ENCODE assay signal across 1 cellular context in the genomic region with DNA sequence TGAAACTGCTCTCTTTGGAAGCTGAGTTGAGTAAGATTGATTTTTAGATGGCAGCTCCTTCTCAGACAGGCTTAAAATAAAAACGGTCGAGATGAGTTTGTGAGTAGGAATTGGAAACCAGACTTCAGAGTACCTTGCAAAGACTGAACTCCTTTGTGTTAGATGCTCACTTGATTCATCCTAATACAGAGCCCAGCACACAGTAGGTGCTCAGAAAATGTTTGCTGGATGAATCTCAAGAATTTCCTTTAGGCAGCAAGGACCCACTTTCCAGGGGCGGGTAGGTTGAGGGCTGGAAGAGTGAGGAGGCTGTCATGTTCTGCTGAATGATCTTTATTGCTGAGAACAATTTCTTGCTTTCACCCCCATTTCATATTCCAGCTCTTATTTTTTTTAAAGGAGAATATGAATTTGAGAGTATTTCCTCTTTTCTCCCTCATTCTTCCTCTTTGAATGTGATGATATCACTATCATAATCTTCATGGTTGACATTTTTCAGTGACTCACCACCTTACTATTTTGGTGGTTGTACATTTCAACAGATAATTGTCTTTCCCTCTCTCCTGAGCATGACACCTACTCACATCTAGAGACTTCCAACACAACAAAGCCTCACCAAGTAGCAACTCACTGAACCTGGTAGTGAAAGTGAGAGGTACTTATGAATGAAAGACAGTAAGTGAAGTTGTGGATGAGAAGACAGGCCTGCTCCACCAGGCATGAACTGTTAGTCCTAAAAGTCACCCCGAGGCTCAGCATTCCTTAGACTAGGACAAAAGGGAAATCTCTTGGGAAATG.
A peak's percentile ranks its signal among the peaks of the same experiment; 100 is the strongest.
TF ChIP-seq lines count a peak whose summit lies in the region.

No MANE protein-coding gene starts in this region.

TF ChIP-seq in K562, 482 proteins besides CTCF, POLR2A, EP300 and RAD21 (continued from another document):
- TF ChIP-seq, protein P1, sequence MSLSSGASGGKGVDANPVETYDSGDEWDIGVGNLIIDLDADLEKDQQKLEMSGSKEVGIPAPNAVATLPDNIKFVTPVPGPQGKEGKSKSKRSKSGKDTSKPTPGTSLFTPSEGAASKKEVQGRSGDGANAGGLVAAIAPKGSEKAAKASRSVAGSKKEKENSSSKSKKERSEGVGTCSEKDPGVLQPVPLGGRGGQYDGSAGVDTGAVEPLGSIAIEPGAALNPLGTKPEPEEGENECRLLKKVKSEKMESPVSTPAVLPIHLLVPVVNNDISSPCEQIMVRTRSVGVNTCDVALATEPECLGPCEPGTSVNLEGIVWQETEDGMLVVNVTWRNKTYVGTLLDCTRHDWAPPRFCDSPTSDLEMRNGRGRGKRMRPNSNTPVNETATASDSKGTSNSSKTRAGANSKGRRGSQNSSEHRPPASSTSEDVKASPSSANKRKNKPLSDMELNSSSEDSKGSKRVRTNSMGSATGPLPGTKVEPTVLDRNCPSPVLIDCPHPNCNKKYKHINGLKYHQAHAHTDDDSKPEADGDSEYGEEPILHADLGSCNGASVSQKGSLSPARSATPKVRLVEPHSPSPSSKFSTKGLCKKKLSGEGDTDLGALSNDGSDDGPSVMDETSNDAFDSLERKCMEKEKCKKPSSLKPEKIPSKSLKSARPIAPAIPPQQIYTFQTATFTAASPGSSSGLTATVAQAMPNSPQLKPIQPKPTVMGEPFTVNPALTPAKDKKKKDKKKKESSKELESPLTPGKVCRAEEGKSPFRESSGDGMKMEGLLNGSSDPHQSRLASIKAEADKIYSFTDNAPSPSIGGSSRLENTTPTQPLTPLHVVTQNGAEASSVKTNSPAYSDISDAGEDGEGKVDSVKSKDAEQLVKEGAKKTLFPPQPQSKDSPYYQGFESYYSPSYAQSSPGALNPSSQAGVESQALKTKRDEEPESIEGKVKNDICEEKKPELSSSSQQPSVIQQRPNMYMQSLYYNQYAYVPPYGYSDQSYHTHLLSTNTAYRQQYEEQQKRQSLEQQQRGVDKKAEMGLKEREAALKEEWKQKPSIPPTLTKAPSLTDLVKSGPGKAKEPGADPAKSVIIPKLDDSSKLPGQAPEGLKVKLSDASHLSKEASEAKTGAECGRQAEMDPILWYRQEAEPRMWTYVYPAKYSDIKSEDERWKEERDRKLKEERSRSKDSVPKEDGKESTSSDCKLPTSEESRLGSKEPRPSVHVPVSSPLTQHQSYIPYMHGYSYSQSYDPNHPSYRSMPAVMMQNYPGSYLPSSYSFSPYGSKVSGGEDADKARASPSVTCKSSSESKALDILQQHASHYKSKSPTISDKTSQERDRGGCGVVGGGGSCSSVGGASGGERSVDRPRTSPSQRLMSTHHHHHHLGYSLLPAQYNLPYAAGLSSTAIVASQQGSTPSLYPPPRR (CRISPR knock-in tag; IDR thresholded peaks at IDR 0.05; ENCODE audit: borderline replicate concordance): no peak
- TF ChIP-seq HDAC3 (IDR thresholded peaks at IDR 0.05; ENCODE audit: borderline replicate concordance, partially characterized antibody): peak; percentile 28
- no peak for TF ChIP-seq ZNF354B (CRISPR knock-in tag; IDR thresholded peaks at IDR 0.05)
- TF ChIP-seq, protein P2, sequence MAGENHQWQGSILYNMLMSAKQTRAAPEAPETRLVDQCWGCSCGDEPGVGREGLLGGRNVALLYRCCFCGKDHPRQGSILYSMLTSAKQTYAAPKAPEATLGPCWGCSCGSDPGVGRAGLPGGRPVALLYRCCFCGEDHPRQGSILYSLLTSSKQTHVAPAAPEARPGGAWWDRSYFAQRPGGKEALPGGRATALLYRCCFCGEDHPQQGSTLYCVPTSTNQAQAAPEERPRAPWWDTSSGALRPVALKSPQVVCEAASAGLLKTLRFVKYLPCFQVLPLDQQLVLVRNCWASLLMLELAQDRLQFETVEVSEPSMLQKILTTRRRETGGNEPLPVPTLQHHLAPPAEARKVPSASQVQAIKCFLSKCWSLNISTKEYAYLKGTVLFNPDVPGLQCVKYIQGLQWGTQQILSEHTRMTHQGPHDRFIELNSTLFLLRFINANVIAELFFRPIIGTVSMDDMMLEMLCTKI (IDR thresholded peaks at IDR 0.05; ENCODE audit: partially characterized antibody): no peak
- TF ChIP-seq PCBP1 (IDR thresholded peaks at IDR 0.05; ENCODE audit: low read depth, low read length, poor library complexity, severe bottlenecking): no peak
